10 cellular contexts compared by ENCODE assay signal in genomic region chr21:37408464-37409193, GRCh38. TPM values are rescaled to one million over a fixed set of nuclear protein-coding genes. Genes with fewer than 3 reads are reported as not detected.
DNase-seq lines count a peak whose midpoint lies in the region; ATAC-seq and TF ChIP-seq lines count a peak whose summit lies in the region.
"Had no signal": no experiment of that assay in that cellular context is flagged by ENCODE, and none has a peak within 500 bp of the region (broad histone marks: within the 10 kb centered on the region; RNA-seq: fewer than 3 reads in every experiment).

No MANE protein-coding gene starts in this region.

- H3K36me3 ChIP-seq in CD4-positive, alpha-beta memory T cell (ENCODE audit: insufficient read depth, low read length), result no peaks in the 10 kb centered on the region
- H3K36me3 ChIP-seq in adipocyte (ENCODE audit: control insufficient read depth, insufficient read depth, low read length, severe bottlenecking), result no peaks in the 10 kb centered on the region

- peak overlapping the region; percentile 6 to 75 (median 39) for H3K27ac Mint-ChIP-seq in CD4-positive, alpha-beta memory T cell
- H3K27ac Mint-ChIP-seq in nephron, result peak overlapping the region in 2 of 3 experiments; percentile 5 to 16

- intact Hi-C loops in CD4-positive, alpha-beta memory T cell (cut with micrococcal nuclease), result no loop called here

- CTCF ChIA-PET in CD4-positive, alpha-beta memory T cell (lab: Charles Lee; ENCODE audit: partially characterized antibody), result interaction anchor here (0.6 kb wide), 1 partner anchor 81 kb away, joined by 3 read pairs; no protein-coding TSS in a partner anchor
- CTCF ChIA-PET in HEK293T (lab: Yijun Ruan, JAX), result interaction anchor here (0.6 to 1.2 kb wide), 2 partner anchors 87 to 389 kb away, joined by 3 to 4 read pairs; no protein-coding TSS in a partner anchor

- peaks cover 0 to 3% (median 0%) of the 10 kb centered on the region in 8 donors for H3K9me3 Mint-ChIP-seq in CD4-positive, alpha-beta memory T cell
- H3K9me3 Mint-ChIP-seq in nephron, result peaks cover 3% of the 10 kb centered on the region

- no peaks in the 10 kb centered on the region for H3K27me3 ChIP-seq in CD4-positive, alpha-beta memory T cell (ENCODE audit: insufficient read depth, low read length)
- no peaks in the 10 kb centered on the region for H3K27me3 ChIP-seq in adipocyte (replicated peaks; ENCODE audit: control insufficient read depth, insufficient read depth, low read length)

- H3K27me3 Mint-ChIP-seq in CD4-positive, alpha-beta memory T cell, result no peaks in the 10 kb centered on the region
- H3K27me3 Mint-ChIP-seq in nephron (ENCODE audit: low read depth), result no peaks in the 10 kb centered on the region

- POLR2A ChIA-PET in CD4-positive, alpha-beta memory T cell (lab: Charles Lee; ENCODE audit: partially characterized antibody), result interaction anchor here (1.0 kb wide), 1 partner anchor 142 kb away, joined by 3 read pairs; the partner anchor contains the start of gene VPS26C
- POLR2A ChIA-PET in HEK293T (lab: Yijun Ruan, JAX), result no interaction called here

- peak overlapping the region; percentile 55 for H3K9ac ChIP-seq in adipocyte (ENCODE audit: low read length)

- H3K9me3 ChIP-seq in CD4-positive, alpha-beta memory T cell (ENCODE audit: control insufficient read depth in 1 of 2, low read length in 2 of 2), result no peaks in the 10 kb centered on the region
- no peaks in the 10 kb centered on the region for H3K9me3 ChIP-seq in adipocyte (ENCODE audit: control insufficient read depth, low read length)

- H3K4me3 Mint-ChIP-seq in CD4-positive, alpha-beta memory T cell, result peak overlapping the region in 6 of 8 donors; percentile 7 to 71 (median 49)
- H3K4me3 Mint-ChIP-seq in nephron, result no peak overlapping the region

- H3K36me3 Mint-ChIP-seq in CD4-positive, alpha-beta memory T cell, result peaks cover 2 to 10% of the 10 kb centered on the region in 2 donors
- peaks cover 21% of the 10 kb centered on the region for H3K36me3 Mint-ChIP-seq in nephron (ENCODE audit: low read depth)

- TF ChIP-seq CTCF in nephron (IDR thresholded peaks at IDR 0.05; ENCODE audit: unreplicated experiment in 3 of 3), result no peak

- H3K27ac ChIP-seq in CD4-positive, alpha-beta memory T cell (ENCODE audit: low read depth, low read length), result no peak overlapping the region

- no peak overlapping the region for H3K4me3 ChIP-seq in CD4-positive, alpha-beta memory T cell (ENCODE audit: low read length in 2 of 2)
- peak overlapping the region; percentile 52 for H3K4me3 ChIP-seq in adipocyte (ENCODE audit: low read length)

- ATAC-seq in GM21825 (IDR thresholded peaks at IDR 0.05; ENCODE audit: unreplicated experiment), result peak; percentile 8

- no peak for DNase-seq in CD4-positive, alpha-beta memory T cell
- DNase-seq in adipocyte (ENCODE audit: low read depth) (no peak), iPS-NIHi7 (ENCODE audit: extremely low spot score) (no peak), HEK293T (ENCODE audit: extremely low spot score) (no peak), cerebellum (ENCODE audit: low spot score) (no peak)
- no peak for DNase-seq in stimulated activated CD4-positive, alpha-beta T cell treated with anti-CD3 and anti-CD28 coated beads, Interleukin-12 subunit alpha, Interleukin-12 subunit beta, amount 100 ng/mL, for 4 hours
- DNase-seq: occipital lobe; stimulated activated CD4-positive, alpha-beta T cell treated with anti-CD3 and anti-CD28 coated beads, Interleukin-2, amount 100 ng/mL, for 48 hours had no signal

- peaks cover 67 to 91% (median 81%) of the 10 kb centered on the region in 4 donors for H3K4me1 Mint-ChIP-seq in CD4-positive, alpha-beta memory T cell
- H3K4me1 Mint-ChIP-seq in nephron, result peaks cover 62% of the 10 kb centered on the region

- H3K4me1 ChIP-seq in CD4-positive, alpha-beta memory T cell (ENCODE audit: insufficient read depth, low read length), result peaks cover 95% of the 10 kb centered on the region
- H3K4me1 ChIP-seq in adipocyte (ENCODE audit: control insufficient read depth, insufficient read depth, low read length), result peaks cover 38% of the 10 kb centered on the region

TF ChIP-seq in HEK293T, 16 proteins besides CTCF, POLR2A, EP300 and RAD21:
- TF ChIP-seq ARNT (IDR thresholded peaks at IDR 0.05) (no peak), LEF1 (IDR thresholded peaks at IDR 0.05; ENCODE audit: borderline replicate concordance) (no peak), CTBP1 (IDR thresholded peaks at IDR 0.05; ENCODE audit: borderline replicate concordance) (no peak)
TF ChIP-seq in HEK293T: peak in this region for 0.

RNA-seq across cellular contexts. Expression of gene DYRK1A, which starts 42.1 kb away (rescaled TPM):
- 100 to 1,000 TPM; 126 to 130 TPM for total RNA-seq in CD4-positive, alpha-beta memory T cell
- 1 to 10 TPM; 1.4 to 4.2 TPM for polyA plus RNA-seq in CD4-positive, alpha-beta memory T cell
- total RNA-seq in cerebellum, result 138 TPM

Comparison
In these comparisons a context has a peak if more than half of its experiments do, and no peak if none do; other contexts are left out.
1. H3K4me3 Mint-ChIP-seq: peak in CD4-positive, alpha-beta memory T cell (6 of 8); none in nephron (0 of 3).